1 cellular context compared by ENCODE assay signal in the genomic region with DNA sequence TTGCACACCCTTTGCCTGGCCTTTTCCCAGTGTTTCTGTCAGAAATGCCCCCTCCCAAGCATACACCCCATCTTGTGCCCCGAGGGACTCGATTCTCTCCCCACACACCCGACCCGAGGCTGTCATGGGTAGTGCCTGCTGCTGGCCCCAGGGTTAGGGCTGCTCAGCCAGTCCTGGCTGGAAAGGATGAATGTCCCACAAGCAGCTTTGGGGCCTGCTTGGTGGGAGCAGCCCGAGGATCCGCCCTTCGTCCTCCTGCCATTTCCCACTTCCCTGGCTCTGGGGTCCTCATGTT.
A peak's percentile ranks its signal among the peaks of the same experiment; 100 is the strongest.
TF ChIP-seq lines count a peak whose summit lies in the region.

No MANE protein-coding gene starts in this region.

TF ChIP-seq in K562, 482 proteins besides CTCF, POLR2A, EP300 and RAD21 (continued from another document):
- TF ChIP-seq ZNF384 (IDR thresholded peaks at IDR 0.05; ENCODE audit: low read depth, low read length) (no peak), NBN (IDR thresholded peaks at IDR 0.05; ENCODE audit: low read depth) (no peak), MYNN (IDR thresholded peaks at IDR 0.05) (no peak), MYNN (CRISPR knock-in tag; IDR thresholded peaks at IDR 0.05) (no peak), MAFF (IDR thresholded peaks at IDR 0.05; ENCODE audit: low read length) (no peak), USF2 (CRISPR knock-in tag; IDR thresholded peaks at IDR 0.05) (0 out of 2 replicates have a peak, but pooled peaks have one; percentile 4)
- TF ChIP-seq, protein P1, sequence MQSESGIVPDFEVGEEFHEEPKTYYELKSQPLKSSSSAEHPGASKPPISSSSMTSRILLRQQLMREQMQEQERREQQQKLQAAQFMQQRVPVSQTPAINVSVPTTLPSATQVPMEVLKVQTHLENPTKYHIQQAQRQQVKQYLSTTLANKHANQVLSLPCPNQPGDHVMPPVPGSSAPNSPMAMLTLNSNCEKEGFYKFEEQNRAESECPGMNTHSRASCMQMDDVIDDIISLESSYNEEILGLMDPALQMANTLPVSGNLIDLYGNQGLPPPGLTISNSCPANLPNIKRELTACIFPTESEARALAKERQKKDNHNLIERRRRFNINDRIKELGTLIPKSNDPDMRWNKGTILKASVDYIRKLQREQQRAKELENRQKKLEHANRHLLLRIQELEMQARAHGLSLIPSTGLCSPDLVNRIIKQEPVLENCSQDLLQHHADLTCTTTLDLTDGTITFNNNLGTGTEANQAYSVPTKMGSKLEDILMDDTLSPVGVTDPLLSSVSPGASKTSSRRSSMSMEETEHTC (IDR thresholded peaks at IDR 0.05) = no peak
- TF ChIP-seq, protein P2, sequence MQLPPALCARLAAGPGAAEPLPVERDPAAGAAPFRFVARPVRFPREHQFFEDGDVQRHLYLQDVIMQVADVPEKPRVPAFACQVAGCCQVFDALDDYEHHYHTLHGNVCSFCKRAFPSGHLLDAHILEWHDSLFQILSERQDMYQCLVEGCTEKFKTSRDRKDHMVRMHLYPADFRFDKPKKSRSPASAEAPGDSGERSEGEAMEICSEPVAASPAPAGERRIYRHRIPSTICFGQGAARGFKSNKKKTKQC (CRISPR knock-in tag; IDR thresholded peaks at IDR 0.05) = 0 out of 2 replicates have a peak, but pooled peaks have one; percentile 45
